Comparison of ENCODE assay signal across 2 cellular contexts in genomic region chr12:52754135-52754534, GRCh38.
TF ChIP-seq lines count a peak whose summit lies in the region.

No MANE protein-coding gene starts in this region.

TF ChIP-seq in HEK293, 187 proteins besides CTCF, POLR2A, EP300 and RAD21:
- TF ChIP-seq ZIC2 (tag by site-specific recombination; IDR thresholded peaks at IDR 0.05) (no peak), ZNF311 (tag by site-specific recombination; IDR thresholded peaks at IDR 0.05; ENCODE audit: borderline replicate concordance) (no peak), ZNF292 (tag by site-specific recombination; IDR thresholded peaks at IDR 0.05; ENCODE audit: borderline replicate concordance, low read depth) (no peak), OSR2 (tag by site-specific recombination; IDR thresholded peaks at IDR 0.05) (no peak), HOXD13 (CRISPR knock-in tag; IDR thresholded peaks at IDR 0.05; ENCODE audit: borderline replicate concordance) (no peak)
- TF ChIP-seq, protein P1, sequence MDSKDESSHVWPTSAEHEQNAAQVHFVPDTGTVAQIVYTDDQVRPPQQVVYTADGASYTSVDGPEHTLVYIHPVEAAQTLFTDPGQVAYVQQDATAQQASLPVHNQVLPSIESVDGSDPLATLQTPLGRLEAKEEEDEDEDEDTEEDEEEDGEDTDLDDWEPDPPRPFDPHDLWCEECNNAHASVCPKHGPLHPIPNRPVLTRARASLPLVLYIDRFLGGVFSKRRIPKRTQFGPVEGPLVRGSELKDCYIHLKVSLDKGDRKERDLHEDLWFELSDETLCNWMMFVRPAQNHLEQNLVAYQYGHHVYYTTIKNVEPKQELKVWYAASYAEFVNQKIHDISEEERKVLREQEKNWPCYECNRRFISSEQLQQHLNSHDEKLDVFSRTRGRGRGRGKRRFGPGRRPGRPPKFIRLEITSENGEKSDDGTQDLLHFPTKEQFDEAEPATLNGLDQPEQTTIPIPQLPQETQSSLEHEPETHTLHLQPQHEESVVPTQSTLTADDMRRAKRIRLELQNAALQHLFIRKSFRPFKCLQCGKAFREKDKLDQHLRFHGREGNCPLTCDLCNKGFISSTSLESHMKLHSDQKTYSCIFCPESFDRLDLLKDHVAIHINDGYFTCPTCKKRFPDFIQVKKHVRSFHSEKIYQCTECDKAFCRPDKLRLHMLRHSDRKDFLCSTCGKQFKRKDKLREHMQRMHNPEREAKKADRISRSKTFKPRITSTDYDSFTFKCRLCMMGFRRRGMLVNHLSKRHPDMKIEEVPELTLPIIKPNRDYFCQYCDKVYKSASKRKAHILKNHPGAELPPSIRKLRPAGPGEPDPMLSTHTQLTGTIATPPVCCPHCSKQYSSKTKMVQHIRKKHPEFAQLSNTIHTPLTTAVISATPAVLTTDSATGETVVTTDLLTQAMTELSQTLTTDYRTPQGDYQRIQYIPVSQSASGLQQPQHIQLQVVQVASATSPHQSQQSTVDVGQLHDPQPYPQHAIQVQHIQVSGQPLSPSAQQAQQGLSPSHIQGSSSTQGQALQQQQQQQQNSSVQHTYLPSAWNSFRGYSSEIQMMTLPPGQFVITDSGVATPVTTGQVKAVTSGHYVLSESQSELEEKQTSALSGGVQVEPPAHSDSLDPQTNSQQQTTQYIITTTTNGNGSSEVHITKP (tag by site-specific recombination; IDR thresholded peaks at IDR 0.05), result peak; percentile 91
TF ChIP-seq in HEK293: peak in this region for 1.

TF ChIP-seq in H1, 55 proteins besides CTCF, POLR2A, EP300 and RAD21:
- TF ChIP-seq SP4 (IDR thresholded peaks at IDR 0.05; ENCODE audit: low read length), result no peak
- TF ChIP-seq CBX5 (IDR thresholded peaks at IDR 0.05; ENCODE audit: low read depth, low read length), result no peak
- no peak for TF ChIP-seq TCF12 (IDR thresholded peaks at IDR 0.05; ENCODE audit: low read depth, low read length)
- TF ChIP-seq BACH1 (IDR thresholded peaks at IDR 0.05; ENCODE audit: low read length), result no peak
- no peak for TF ChIP-seq TAF1 (IDR thresholded peaks at IDR 0.05; ENCODE audit: low read depth, low read length)
- no peak for TF ChIP-seq SAP30 (IDR thresholded peaks at IDR 0.05; ENCODE audit: insufficient read depth, insufficient replicate concordance, low read length)
- TF ChIP-seq, protein P2, sequence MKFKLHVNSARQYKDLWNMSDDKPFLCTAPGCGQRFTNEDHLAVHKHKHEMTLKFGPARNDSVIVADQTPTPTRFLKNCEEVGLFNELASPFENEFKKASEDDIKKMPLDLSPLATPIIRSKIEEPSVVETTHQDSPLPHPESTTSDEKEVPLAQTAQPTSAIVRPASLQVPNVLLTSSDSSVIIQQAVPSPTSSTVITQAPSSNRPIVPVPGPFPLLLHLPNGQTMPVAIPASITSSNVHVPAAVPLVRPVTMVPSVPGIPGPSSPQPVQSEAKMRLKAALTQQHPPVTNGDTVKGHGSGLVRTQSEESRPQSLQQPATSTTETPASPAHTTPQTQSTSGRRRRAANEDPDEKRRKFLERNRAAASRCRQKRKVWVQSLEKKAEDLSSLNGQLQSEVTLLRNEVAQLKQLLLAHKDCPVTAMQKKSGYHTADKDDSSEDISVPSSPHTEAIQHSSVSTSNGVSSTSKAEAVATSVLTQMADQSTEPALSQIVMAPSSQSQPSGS (IDR thresholded peaks at IDR 0.05; ENCODE audit: low read length), result no peak
- no peak for TF ChIP-seq EGR1 (IDR thresholded peaks at IDR 0.05; ENCODE audit: borderline replicate concordance, low read depth, low read length)
- no peak for TF ChIP-seq SP1 (IDR thresholded peaks at IDR 0.05; ENCODE audit: low read depth, low read length)
- no peak for TF ChIP-seq KDM1A (IDR thresholded peaks at IDR 0.05; ENCODE audit: borderline replicate concordance, low read length)
- TF ChIP-seq BRCA1 (IDR thresholded peaks at IDR 0.05; ENCODE audit: low read depth, low read length), result no peak
- no peak for TF ChIP-seq YY1 (IDR thresholded peaks at IDR 0.05; ENCODE audit: low read depth, low read length)
- no peak for TF ChIP-seq SP2 (IDR thresholded peaks at IDR 0.05; ENCODE audit: low read length)
- no peak for TF ChIP-seq EZH2 (IDR thresholded peaks at IDR 0.05; ENCODE audit: low read depth, low read length, severe bottlenecking)
- no peak for TF ChIP-seq KDM4A (IDR thresholded peaks at IDR 0.05; ENCODE audit: low read depth, low read length, severe bottlenecking)
- TF ChIP-seq MAX (IDR thresholded peaks at IDR 0.05), result no peak
- TF ChIP-seq MAFK (IDR thresholded peaks at IDR 0.05; ENCODE audit: low read depth, low read length), result no peak
- no peak for TF ChIP-seq RXRA (IDR thresholded peaks at IDR 0.05; ENCODE audit: insufficient read depth, low read depth, low read length)
- no peak for TF ChIP-seq GABPA (IDR thresholded peaks at IDR 0.05; ENCODE audit: borderline replicate concordance, insufficient read depth, low read length)
- no peak for TF ChIP-seq PHF8 (conservative IDR thresholded peaks at IDR 0.05; ENCODE audit: low read depth, low read length)
